8 cellular contexts compared by ENCODE assay signal in genomic region chr12:91778091-91778819, GRCh38.
A peak's percentile ranks its signal among the peaks of the same experiment; 100 is the strongest.
DNase-seq lines count a peak whose midpoint lies in the region; ATAC-seq and TF ChIP-seq lines count a peak whose summit lies in the region.

No MANE protein-coding gene starts in this region.

- intact Hi-C loops in spleen (cut with DNase I; ENCODE audit: low total_unique reads) = no loop called here

- H3K9me3 ChIP-seq in spleen = no peaks in the 10 kb centered on the region

- no peak overlapping the region for H3K4me2 ChIP-seq in GM23338

- 34 to 46% (median 43%) methylated on average over 3 of the region's 3 CpGs for WGBS in spleen, 5 donors

- H3K4me3 Mint-ChIP-seq in GM23338 = no peak overlapping the region

- no peaks in the 10 kb centered on the region for H3K9me2 ChIP-seq in GM23338 (ENCODE audit: insufficient read depth)

- no peaks in the 10 kb centered on the region for H4K20me1 ChIP-seq in GM23338 (replicated peaks; ENCODE audit: insufficient read depth)

- no peaks in the 10 kb centered on the region for H3K27me3 Mint-ChIP-seq in GM23338 (ENCODE audit: insufficient read depth, low read depth, poor library complexity)

- H3K27ac Mint-ChIP-seq in GM23338 = no peak overlapping the region

- no peaks in the 10 kb centered on the region for H3K9me3 Mint-ChIP-seq in GM23338

- peak; percentile 35 for DNase-seq in cerebellar cortex (ENCODE audit: low spot score)
- DNase-seq in spleen = no peak
- no peak for DNase-seq in NCI-H1436 (lab: John Stamatoyannopoulos, UW)
- no peak for DNase-seq in GM23338 (ENCODE audit: low spot score)
- DNase-seq in stimulated activated CD4-positive, alpha-beta T cell treated with anti-CD3 and anti-CD28 coated beads, Interleukin-4, amount 100 ng/mL, for 24 hours = no peak

- no peaks in the 10 kb centered on the region for H3F3A ChIP-seq in GM23338 (replicated peaks; ENCODE audit: low read depth)

- TF ChIP-seq CTCF in spleen (IDR thresholded peaks at IDR 0.05 in 8 of 11, conservative IDR thresholded peaks at IDR 0.05 in 3 of 11) (no peak), GM23338 (conservative IDR thresholded peaks at IDR 0.05; ENCODE audit: low read depth in 2 of 2) (no peak)

- peaks cover 9% of the 10 kb centered on the region; the same call in 1 of the 3 replicates for H3K4me1 Mint-ChIP-seq in GM23338

- no peaks in the 10 kb centered on the region for H3K36me3 Mint-ChIP-seq in GM23338 (ENCODE audit: low read depth)

- TF ChIP-seq POLR2A in spleen (IDR thresholded peaks at IDR 0.05) = no peak

- H3K79me2 ChIP-seq in ACC112 (ENCODE audit: control insufficient read depth, insufficient read depth, low read length, unreplicated experiment) (no peaks in the 10 kb centered on the region), GM23338 (replicated peaks; ENCODE audit: insufficient read depth) (no peaks in the 10 kb centered on the region)

- H3K27ac ChIP-seq in ACC112 (ENCODE audit: low read depth, low read length) (peak overlapping the region; percentile 78), spleen (peak overlapping the region; percentile 73 to 89 (median 80)), GM23338 (ENCODE audit: low read depth) (no peak overlapping the region)

- peak; percentile 70 for ATAC-seq in GM19395 (IDR thresholded peaks at IDR 0.05; ENCODE audit: unreplicated experiment)
- peak; percentile 57 for ATAC-seq in HG03432 (IDR thresholded peaks at IDR 0.05; ENCODE audit: unreplicated experiment)
- ATAC-seq in GM23338 = no peak

- H3K36me3 ChIP-seq in ACC112 (ENCODE audit: insufficient read depth, low read length) = no peaks in the 10 kb centered on the region
- H3K36me3 ChIP-seq in spleen = no peaks in the 10 kb centered on the region
- no peaks in the 10 kb centered on the region for H3K36me3 ChIP-seq in GM23338 (ENCODE audit: insufficient read depth)

- H2AFZ ChIP-seq in ACC112 (ENCODE audit: low read length, unreplicated experiment) (peak overlapping the region; percentile 38), GM23338 (no peak overlapping the region)

- H3K4me3 ChIP-seq in ACC112 (ENCODE audit: low read depth, low read length) (peak overlapping the region; percentile 28), spleen (no peak overlapping the region), GM23338 (no peak overlapping the region)

- H3K27me3 ChIP-seq in ACC112 (ENCODE audit: insufficient read depth, low read length) (no peaks in the 10 kb centered on the region), spleen (replicated peaks in 1 of 7) (no peaks in the 10 kb centered on the region), GM23338 (ENCODE audit: insufficient read depth) (no peaks in the 10 kb centered on the region)

- peaks cover 40% of the 10 kb centered on the region for H3K4me1 ChIP-seq in ACC112 (ENCODE audit: control insufficient read depth, insufficient read depth, low read length, unreplicated experiment)
- H3K4me1 ChIP-seq in spleen = peaks cover 12 to 41% (median 24%) of the 10 kb centered on the region in 6 donors
- no peaks in the 10 kb centered on the region for H3K4me1 ChIP-seq in GM23338 (ENCODE audit: insufficient read depth)

TF ChIP-seq in GM23338, 12 proteins besides CTCF, POLR2A, EP300 and RAD21 (continues in another document):
- TF ChIP-seq POLR2AphosphoS5 (IDR thresholded peaks at IDR 0.05; ENCODE audit: low read depth) (no peak), JUNB (IDR thresholded peaks at IDR 0.05; ENCODE audit: unreplicated experiment) (no peak), NANOG (IDR thresholded peaks at IDR 0.05; ENCODE audit: borderline replicate concordance) (no peak), ZNF462 (CRISPR knock-in tag; IDR thresholded peaks at IDR 0.05) (no peak), STAT1 (IDR thresholded peaks at IDR 0.05; ENCODE audit: unreplicated experiment) (no peak), ZNF114 (CRISPR knock-in tag; IDR thresholded peaks at IDR 0.05) (no peak), CREB1 (CRISPR knock-in tag; IDR thresholded peaks at IDR 0.05; ENCODE audit: low read depth) (no peak), EZH2 (IDR thresholded peaks at IDR 0.05; ENCODE audit: low read depth, unreplicated experiment) (no peak)
- TF ChIP-seq, protein P1, sequence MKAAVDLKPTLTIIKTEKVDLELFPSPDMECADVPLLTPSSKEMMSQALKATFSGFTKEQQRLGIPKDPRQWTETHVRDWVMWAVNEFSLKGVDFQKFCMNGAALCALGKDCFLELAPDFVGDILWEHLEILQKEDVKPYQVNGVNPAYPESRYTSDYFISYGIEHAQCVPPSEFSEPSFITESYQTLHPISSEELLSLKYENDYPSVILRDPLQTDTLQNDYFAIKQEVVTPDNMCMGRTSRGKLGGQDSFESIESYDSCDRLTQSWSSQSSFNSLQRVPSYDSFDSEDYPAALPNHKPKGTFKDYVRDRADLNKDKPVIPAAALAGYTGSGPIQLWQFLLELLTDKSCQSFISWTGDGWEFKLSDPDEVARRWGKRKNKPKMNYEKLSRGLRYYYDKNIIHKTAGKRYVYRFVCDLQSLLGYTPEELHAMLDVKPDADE (IDR thresholded peaks at IDR 0.05) = no peak
